Comparison of ENCODE assay signal across 21 cellular contexts in the genomic region with DNA sequence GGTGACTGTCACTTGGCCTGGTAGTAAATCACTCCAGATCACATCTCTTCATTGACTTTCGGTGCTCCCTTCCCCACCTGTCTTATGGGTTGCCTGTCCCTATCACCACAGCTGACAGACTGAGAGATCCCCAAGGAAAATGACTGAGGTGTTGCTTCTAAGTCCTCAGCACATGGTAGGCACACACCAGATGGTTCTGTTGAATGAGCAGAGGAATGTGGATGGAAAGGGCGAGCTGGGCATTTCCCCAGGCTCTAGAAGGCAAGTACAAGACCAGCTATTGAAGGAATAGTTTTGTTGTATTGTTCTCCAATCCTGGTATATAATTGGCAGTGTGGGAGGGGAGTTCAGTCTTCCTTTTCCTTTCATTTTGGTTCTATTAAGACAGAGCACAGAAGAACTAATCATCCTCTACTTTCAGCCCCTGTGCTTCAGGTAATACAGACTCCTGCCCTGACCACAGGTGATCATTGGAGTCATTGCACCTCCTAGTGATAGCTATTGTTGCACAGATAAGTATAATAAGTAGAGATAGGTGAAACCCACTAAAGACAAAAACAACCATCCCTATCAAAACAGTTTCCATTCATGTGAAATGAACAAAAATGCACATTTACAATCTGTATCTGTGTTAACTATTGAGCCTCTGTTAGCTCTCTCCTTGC.
A peak's percentile ranks its signal among the peaks of the same experiment; 100 is the strongest.
DNase-seq lines count a peak whose midpoint lies in the region; ATAC-seq, FAIRE-seq and TF ChIP-seq lines count a peak whose summit lies in the region.
"Had no signal": no experiment of that assay in that cellular context is flagged by ENCODE, and none has a peak within 500 bp of the region (broad histone marks: within the 10 kb centered on the region; RNA-seq: fewer than 3 reads in every experiment).

No MANE protein-coding gene starts in this region.

- H3K36me3 ChIP-seq in HCT116 (ENCODE audit: control insufficient read depth in 1 of 2, insufficient read depth in 2 of 2, low read length in 2 of 2), result no peaks in the 10 kb centered on the region
- no peaks in the 10 kb centered on the region for H3K36me3 ChIP-seq in astrocyte (ENCODE audit: insufficient read depth, low read length)
- H3K36me3 ChIP-seq in iPS-20b (ENCODE audit: insufficient read depth, low read depth, low read length), result no peaks in the 10 kb centered on the region
- no peaks in the 10 kb centered on the region for H3K36me3 ChIP-seq in osteoblast (ENCODE audit: insufficient read depth, low read length)
- no peaks in the 10 kb centered on the region for H3K36me3 ChIP-seq in mucosa of descending colon (ENCODE audit: low read depth)
- H3K36me3 ChIP-seq: gastroesophageal sphincter had no signal

- H3K27me3 ChIP-seq in HCT116 (ENCODE audit: insufficient read depth, low read length) (no peaks in the 10 kb centered on the region), astrocyte (ENCODE audit: insufficient read depth, low read length) (no peaks in the 10 kb centered on the region), iPS-20b (ENCODE audit: insufficient read depth, low read length) (peaks cover 23% of the 10 kb centered on the region), osteoblast (ENCODE audit: insufficient read depth, low read length) (no peaks in the 10 kb centered on the region)

- H4K20me1 ChIP-seq in HCT116 (ENCODE audit: insufficient read depth), result no peaks in the 10 kb centered on the region
- no peaks in the 10 kb centered on the region for H4K20me1 ChIP-seq in astrocyte (ENCODE audit: insufficient read depth, low read length)
- no peaks in the 10 kb centered on the region for H4K20me1 ChIP-seq in osteoblast (ENCODE audit: insufficient read depth, low read length)

- H3K4me2 ChIP-seq in HCT116 (ENCODE audit: low read length) (no peak overlapping the region), astrocyte (ENCODE audit: low read length) (peak overlapping the region; percentile 84), osteoblast (ENCODE audit: insufficient read depth, low read length) (no peak overlapping the region)

- H3K4me3 ChIP-seq in HCT116 (replicated peaks in 1 of 2; ENCODE audit: low read depth in 1 of 2, low read length in 2 of 2) (no peak overlapping the region), astrocyte (ENCODE audit: insufficient read depth, low read depth, low read length) (no peak overlapping the region), iPS-20b (ENCODE audit: low read length) (peak overlapping the region; percentile 69; the same call in 1 of the 2 replicates), osteoblast (ENCODE audit: insufficient read depth, low read length) (no peak overlapping the region), mucosa of descending colon (no peak overlapping the region)
- H3K4me3 ChIP-seq: skin epidermis had no signal

- CTCF ChIA-PET in HCT116 (lab: Charles Lee), result no interaction called here

- no peaks in the 10 kb centered on the region for H3K36me3 Mint-ChIP-seq in astrocyte (ENCODE audit: low read depth, unreplicated experiment)
- H3K36me3 Mint-ChIP-seq: activated CD8-positive, alpha-beta memory T cell treated with anti-CD3 and anti-CD28 coated beads, Interleukin-2, amount 10 ng/mL, durations not matched to agents 7 days and 5 days had no signal

- peak; percentile 31 for TF ChIP-seq RAD21 in HCT116 (IDR thresholded peaks at IDR 0.05; ENCODE audit: low read depth)

- peaks cover 10% of the 10 kb centered on the region for H3K27me3 Mint-ChIP-seq in astrocyte (ENCODE audit: low read depth, unreplicated experiment)
- H3K27me3 Mint-ChIP-seq: activated CD8-positive, alpha-beta memory T cell treated with anti-CD3 and anti-CD28 coated beads, Interleukin-2, amount 10 ng/mL, durations not matched to agents 7 days and 5 days had no signal

- TF ChIP-seq CTCF in HCT116 (IDR thresholded peaks at IDR 0.05 in 2 of 3, conservative IDR thresholded peaks at IDR 0.05 in 1 of 3; ENCODE audit: borderline replicate concordance in 1 of 3, insufficient read depth in 1 of 3, low read depth in 2 of 3, low read length in 2 of 3) (0 out of 6 replicates have a peak, but pooled peaks of 1 of the 3 experiments have one; percentile 18), astrocyte (IDR thresholded peaks at IDR 0.05; ENCODE audit: insufficient read depth, low read depth, low read length) (no peak), osteoblast (IDR thresholded peaks at IDR 0.05; ENCODE audit: extremely low read depth, low read depth, low read length) (no peak), mucosa of descending colon (IDR thresholded peaks at IDR 0.05) (no peak)

- H3K9me2 ChIP-seq in HCT116 (ENCODE audit: insufficient read depth), result no peaks in the 10 kb centered on the region

- H3K9me3 Mint-ChIP-seq in astrocyte (ENCODE audit: unreplicated experiment), result no peaks in the 10 kb centered on the region
- H3K9me3 Mint-ChIP-seq: T-helper 2 cell treated with Interferon-gamma antibody and Interleukin-4, amounts not matched to agents 5 μg/mL and 100 μg/mL, for 36 hours had no signal

- H3K27ac ChIP-seq in HCT116 (ENCODE audit: low read depth, low read length) (no peak overlapping the region), astrocyte (ENCODE audit: low read depth, low read length) (no peak overlapping the region), iPS-20b (ENCODE audit: low read length) (no peak overlapping the region), osteoblast (ENCODE audit: low read depth, low read length) (no peak overlapping the region)
- H3K27ac ChIP-seq: gastroesophageal sphincter, skin epidermis had no signal

- H3K9ac ChIP-seq in HCT116 (ENCODE audit: low read length) (no peak overlapping the region), astrocyte (ENCODE audit: low read length) (peak overlapping the region; percentile 17), iPS-20b (ENCODE audit: low read depth, low read length) (no peak overlapping the region)

- no peak overlapping the region for H2AFZ ChIP-seq in HCT116 (ENCODE audit: low read depth, low read length, poor library complexity, severe bottlenecking)
- peak overlapping the region; percentile 90 for H2AFZ ChIP-seq in astrocyte (ENCODE audit: low read depth, low read length)
- H2AFZ ChIP-seq in osteoblast (ENCODE audit: low read length), result no peak overlapping the region

- RAD21 ChIA-PET in HCT116 (lab: Charles Lee; ENCODE audit: low non-redundant PET in 1 of 2, low total read pairs in 2 of 2, uncharacterized antibody in 2 of 2, unreplicated experiment in 2 of 2), result no interaction called here

- H3K4me1 Mint-ChIP-seq in astrocyte (ENCODE audit: low read depth, unreplicated experiment), result no peaks in the 10 kb centered on the region
- H3K4me1 Mint-ChIP-seq: activated CD8-positive, alpha-beta memory T cell treated with anti-CD3 and anti-CD28 coated beads, Interleukin-2, amount 10 ng/mL, durations not matched to agents 7 days and 5 days had no signal

- no peak for ATAC-seq in HCT116
- ATAC-seq in GM21619 (IDR thresholded peaks at IDR 0.05; ENCODE audit: unreplicated experiment), result no peak
- ATAC-seq in HG03520 (IDR thresholded peaks at IDR 0.05; ENCODE audit: unreplicated experiment), result no peak
- ATAC-seq in GM18867 (IDR thresholded peaks at IDR 0.05; ENCODE audit: unreplicated experiment), result no peak
- ATAC-seq in mucosa of descending colon, result no peak
- ATAC-seq: activated CD8-positive, alpha-beta memory T cell treated with anti-CD3 and anti-CD28 coated beads, Interleukin-2, amount 10 ng/mL, durations not matched to agents 7 days and 5 days had no signal

- no peak overlapping the region for H3K27ac Mint-ChIP-seq in astrocyte (ENCODE audit: unreplicated experiment)
- H3K27ac Mint-ChIP-seq: activated CD8-positive, alpha-beta memory T cell treated with anti-CD3 and anti-CD28 coated beads, Interleukin-2, amount 10 ng/mL, durations not matched to agents 7 days and 5 days; T-helper 2 cell treated with Interferon-gamma antibody and Interleukin-4, amounts not matched to agents 5 μg/mL and 100 μg/mL, for 36 hours had no signal

- no peaks in the 10 kb centered on the region for H3K79me2 ChIP-seq in HCT116 (ENCODE audit: insufficient read depth, low read length)
- H3K79me2 ChIP-seq in astrocyte (ENCODE audit: insufficient read depth, low read length), result no peaks in the 10 kb centered on the region
- H3K79me2 ChIP-seq in osteoblast (ENCODE audit: insufficient read depth, low read length), result no peaks in the 10 kb centered on the region

- BruUV-seq in HCT116 (replicated peaks; lab: Mats Ljungman, UMichigan), result no TSS peak

- no peak for DNase-seq in HCT116 (ENCODE audit: low read depth, low spot score)
- no peak for DNase-seq in astrocyte (ENCODE audit: low read depth)
- DNase-seq in osteoblast (ENCODE audit: insufficient read length, low spot score, missing footprints), result peak; percentile 10
- DNase-seq in mucosa of descending colon, result no peak
- DNase-seq: activated CD4-positive, alpha-beta T cell treated with anti-CD3 and anti-CD28 coated beads for 1 hour; activated CD8-positive, alpha-beta memory T cell treated with anti-CD3 and anti-CD28 coated beads, Interleukin-2, amount 10 ng/mL, durations not matched to agents 7 days and 5 days; AML-193; amniotic stem cell; Calu3; Karpas-422; NCI-H1417; occipital lobe; SHP77 treated with DMSO at 0.1 percent for 48 hours had no signal

- TF ChIP-seq POLR2A in HCT116 (IDR thresholded peaks at IDR 0.05; ENCODE audit: borderline replicate concordance, extremely low read depth, insufficient read depth, insufficient read length), result no peak

- POLR2A ChIA-PET in HCT116 (lab: Charles Lee), result no interaction called here

- peak overlapping the region; percentile 62 for H3K4me3 Mint-ChIP-seq in astrocyte (ENCODE audit: unreplicated experiment)
- H3K4me3 Mint-ChIP-seq: activated CD8-positive, alpha-beta memory T cell treated with anti-CD3 and anti-CD28 coated beads, Interleukin-2, amount 10 ng/mL, durations not matched to agents 7 days and 5 days; T-helper 2 cell treated with Interferon-gamma antibody and Interleukin-4, amounts not matched to agents 5 μg/mL and 100 μg/mL, for 36 hours had no signal

- FAIRE-seq in astrocyte (lab: Jason Lieb, UNC), result no peak
- FAIRE-seq: GM19239 had no signal

- H3K4me1 ChIP-seq in HCT116 (ENCODE audit: control insufficient read depth in 1 of 2, insufficient read depth in 2 of 2, low read length in 2 of 2), result no peaks in the 10 kb centered on the region
- no peaks in the 10 kb centered on the region for H3K4me1 ChIP-seq in astrocyte (ENCODE audit: insufficient read depth, low read length)
- H3K4me1 ChIP-seq in iPS-20b (ENCODE audit: insufficient read depth, low read length), result 0 out of 2 replicates have a peak, but pooled peaks cover 4% of the 10 kb centered on the region
- no peaks in the 10 kb centered on the region for H3K4me1 ChIP-seq in osteoblast (ENCODE audit: insufficient read depth, low read length)
- no peaks in the 10 kb centered on the region for H3K4me1 ChIP-seq in mucosa of descending colon (ENCODE audit: low read depth)

- intact Hi-C loops in HCT116 (cut with micrococcal nuclease) (no loop called here), mucosa of descending colon (cut with DNase I, micrococcal nuclease) (no loop called here)

- H3K9me3 ChIP-seq in HCT116 (ENCODE audit: control insufficient read depth in 1 of 2, insufficient read depth in 1 of 2, low read depth in 1 of 2, low read length in 2 of 2) (no peaks in the 10 kb centered on the region), astrocyte (ENCODE audit: insufficient read depth, low read depth, low read length) (no peaks in the 10 kb centered on the region), iPS-20b (ENCODE audit: insufficient read depth, low read depth, low read length) (no peaks in the 10 kb centered on the region), osteoblast (ENCODE audit: low read depth, low read length) (no peaks in the 10 kb centered on the region), mucosa of descending colon (no peaks in the 10 kb centered on the region)
- H3K9me3 ChIP-seq: gastroesophageal sphincter had no signal
